ENCODE assay signal across 15 cellular contexts in genomic region chr12:75876843-75877587, GRCh38.
DNase-seq lines count a peak whose midpoint lies in the region; ATAC-seq and TF ChIP-seq lines count a peak whose summit lies in the region.
"Had no signal": no experiment of that assay in that cellular context is flagged by ENCODE, and none has a peak within 500 bp of the region (broad histone marks: within the 10 kb centered on the region; RNA-seq: fewer than 3 reads in every experiment).

No MANE protein-coding gene starts in this region.

- no peak overlapping the region for H3K4me3 ChIP-seq in SK-N-MC
- H3K4me3 ChIP-seq in CD4-positive, alpha-beta memory T cell (ENCODE audit: low read length in 2 of 2): no peak overlapping the region
- H3K4me3 ChIP-seq: mucosa of descending colon, Peyer's patch had no signal

- no peaks in the 10 kb centered on the region for H3K9me3 ChIP-seq in SK-N-MC (ENCODE audit: low read depth, low read length)
- H3K9me3 ChIP-seq in CD4-positive, alpha-beta memory T cell (ENCODE audit: control insufficient read depth in 1 of 2, low read length in 2 of 2): no peaks in the 10 kb centered on the region
- H3K9me3 ChIP-seq: mucosa of descending colon, Peyer's patch had no signal

- H3K4me3 Mint-ChIP-seq in progenitor cell of endocrine pancreas (ENCODE audit: low read depth): peak overlapping the region; percentile 43
- H3K4me3 Mint-ChIP-seq in CD4-positive, alpha-beta memory T cell: no peak overlapping the region
- H3K4me3 Mint-ChIP-seq: CD14-positive monocyte had no signal

- H3K36me3 Mint-ChIP-seq in progenitor cell of endocrine pancreas (ENCODE audit: insufficient read depth): peaks cover 4% of the 10 kb centered on the region
- no peaks in the 10 kb centered on the region for H3K36me3 Mint-ChIP-seq in CD4-positive, alpha-beta memory T cell
- H3K36me3 Mint-ChIP-seq: CD14-positive monocyte had no signal

- no peaks in the 10 kb centered on the region for H3K27me3 ChIP-seq in foreskin keratinocyte
- no peaks in the 10 kb centered on the region for H3K27me3 ChIP-seq in CD4-positive, alpha-beta memory T cell (ENCODE audit: insufficient read depth, low read length)
- H3K27me3 ChIP-seq: Peyer's patch had no signal

- POLR2A ChIA-PET in CD4-positive, alpha-beta memory T cell (lab: Charles Lee; ENCODE audit: partially characterized antibody): no interaction called here

- DNase-seq in HT-29 (ENCODE audit: low spot score): peak; percentile 10
- DNase-seq in SK-N-MC (ENCODE audit: low read depth, low spot score): no peak
- peak in 1 of 2 donors; percentile 44 for DNase-seq in foreskin keratinocyte
- no peak for DNase-seq in progenitor cell of endocrine pancreas (ENCODE audit: low spot score, unreplicated experiment)
- DNase-seq in CD4-positive, alpha-beta memory T cell: no peak
- DNase-seq in activated gamma-delta T cell (lab: John Stamatoyannopoulos, UW): no peak
- DNase-seq: activated naive CD4-positive, alpha-beta T cell treated with anti-CD3 and anti-CD28 coated beads, Interleukin-2, amount 50 U/mL, for 16 hours; cerebellar nuclear complex; mucosa of descending colon; NCI-H446 treated with DMSO at 0.1 percent for 48 hours; Peyer's patch; SW 1271 had no signal

- TF ChIP-seq CTCF in foreskin keratinocyte (conservative IDR thresholded peaks at IDR 0.05): no peak
- no peak for TF ChIP-seq CTCF in progenitor cell of endocrine pancreas (IDR thresholded peaks at IDR 0.05; ENCODE audit: unreplicated experiment)

- peak; percentile 27 for ATAC-seq in foreskin keratinocyte
- no peak for ATAC-seq in HG03196 (IDR thresholded peaks at IDR 0.05; ENCODE audit: unreplicated experiment)
- ATAC-seq: mucosa of descending colon had no signal

- H3K9ac ChIP-seq in SK-N-MC (ENCODE audit: insufficient read length): peak overlapping the region; percentile 23

- no peaks in the 10 kb centered on the region for H3K27me3 Mint-ChIP-seq in progenitor cell of endocrine pancreas
- H3K27me3 Mint-ChIP-seq in CD4-positive, alpha-beta memory T cell: peaks cover 0 to 6% of the 10 kb centered on the region in 2 donors

- peaks cover 26% of the 10 kb centered on the region for H3K4me1 ChIP-seq in foreskin keratinocyte
- no peaks in the 10 kb centered on the region for H3K4me1 ChIP-seq in CD4-positive, alpha-beta memory T cell (ENCODE audit: insufficient read depth, low read length)
- H3K4me1 ChIP-seq: Peyer's patch had no signal

- CTCF ChIA-PET in CD4-positive, alpha-beta memory T cell (lab: Charles Lee; ENCODE audit: partially characterized antibody): no interaction called here

- H3K27ac ChIP-seq in SK-N-MC (peak overlapping the region; percentile 31; the same call in 1 of the 2 replicates), foreskin keratinocyte (peak overlapping the region; percentile 95)
- no peak overlapping the region for H3K27ac ChIP-seq in CD4-positive, alpha-beta memory T cell (ENCODE audit: low read depth, low read length)
- H3K27ac ChIP-seq: Peyer's patch, VCaP had no signal

- peaks cover 11% of the 10 kb centered on the region for H3K9me3 Mint-ChIP-seq in progenitor cell of endocrine pancreas (ENCODE audit: low read depth)
- H3K9me3 Mint-ChIP-seq in CD4-positive, alpha-beta memory T cell: no peaks in the 10 kb centered on the region

- peak overlapping the region; percentile 96 for H3K27ac Mint-ChIP-seq in progenitor cell of endocrine pancreas
- H3K27ac Mint-ChIP-seq in CD4-positive, alpha-beta memory T cell: no peak overlapping the region
- H3K27ac Mint-ChIP-seq: CD14-positive monocyte had no signal

- H3K36me3 ChIP-seq in SK-N-MC (ENCODE audit: insufficient read depth, low read length): no peaks in the 10 kb centered on the region
- no peaks in the 10 kb centered on the region for H3K36me3 ChIP-seq in CD4-positive, alpha-beta memory T cell (ENCODE audit: insufficient read depth, low read length)
- H3K36me3 ChIP-seq: Peyer's patch had no signal

- intact Hi-C loops in CD4-positive, alpha-beta memory T cell (cut with micrococcal nuclease): no loop called here

- H3K4me1 Mint-ChIP-seq in progenitor cell of endocrine pancreas (ENCODE audit: low read depth): peaks cover 40% of the 10 kb centered on the region
- H3K4me1 Mint-ChIP-seq in CD4-positive, alpha-beta memory T cell: peaks cover 0 to 1% (median 0%) of the 10 kb centered on the region in 4 donors
- H3K4me1 Mint-ChIP-seq: CD14-positive monocyte had no signal
